In the genomic region with DNA sequence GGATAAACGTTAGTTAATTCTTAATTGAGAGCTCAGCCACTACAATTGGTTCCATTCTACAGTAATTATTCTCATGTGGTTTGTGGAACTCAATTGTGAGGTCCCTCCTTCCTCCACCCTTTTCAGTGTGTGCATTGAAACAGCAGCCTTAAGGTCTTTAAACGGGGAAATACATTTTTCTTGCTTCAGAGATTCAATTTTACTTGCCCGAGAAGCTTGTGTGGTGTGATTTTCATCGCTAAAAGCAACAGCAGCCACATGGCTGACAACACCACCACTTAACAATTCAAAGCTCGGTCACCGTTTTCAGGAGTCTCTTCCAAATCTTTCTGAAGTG, we compare ENCODE assay signal across 8 cellular contexts. TPM values are rescaled to one million over a fixed set of nuclear protein-coding genes. Genes with fewer than 3 reads are reported as not detected.
DNase-seq lines count a peak whose midpoint lies in the region; ATAC-seq and TF ChIP-seq lines count a peak whose summit lies in the region.

No MANE protein-coding gene starts in this region.

- H3K4me1 Mint-ChIP-seq in dendritic cell treated with granulocyte-macrophage colony-stimulating factor and Interleukin-4, amounts not matched to agents 40 ng/mL and 50 ng/mL, for 4 days (ENCODE audit: low read depth) = peaks cover 27% of the 10 kb centered on the region
- peaks cover 16% of the 10 kb centered on the region for H3K4me1 Mint-ChIP-seq in neural progenitor cell

- H4K20me1 ChIP-seq in MM.1S (ENCODE audit: insufficient read depth, low read length) = no peaks in the 10 kb centered on the region
- peaks cover 5% of the 10 kb centered on the region for H4K20me1 ChIP-seq in neural progenitor cell (ENCODE audit: low read depth)

- peak overlapping the region; percentile 78 for H3K4me3 ChIP-seq in MM.1S (ENCODE audit: low read length)
- peak overlapping the region; percentile 85 for H3K4me3 ChIP-seq in neural progenitor cell

- H3K4me1 ChIP-seq in ES-I3 (ENCODE audit: insufficient read depth, low read length) (peaks cover 23% of the 10 kb centered on the region), MM.1S (ENCODE audit: low read length) (no peaks in the 10 kb centered on the region), neural progenitor cell (peaks cover 28% of the 10 kb centered on the region)

- no peaks in the 10 kb centered on the region; the same call in 1 of the 2 replicates for H3F3A ChIP-seq in MM.1S (ENCODE audit: insufficient read depth, low read length)
- peaks cover 23% of the 10 kb centered on the region for H3F3A ChIP-seq in neural progenitor cell (ENCODE audit: low read depth)

- peak overlapping the region; percentile 68 for H3K4me2 ChIP-seq in MM.1S (ENCODE audit: low read depth, low read length)
- peak overlapping the region; percentile 75 for H3K4me2 ChIP-seq in neural progenitor cell

- H3K27ac ChIP-seq in MM.1S (ENCODE audit: low read length) (peak overlapping the region; percentile 5; the same call in 1 of the 2 replicates), neural progenitor cell (peak overlapping the region; percentile 92)

- peak overlapping the region; percentile 84 for H3K27ac Mint-ChIP-seq in dendritic cell treated with granulocyte-macrophage colony-stimulating factor and Interleukin-4, amounts not matched to agents 40 ng/mL and 50 ng/mL, for 4 days
- H3K27ac Mint-ChIP-seq in neural progenitor cell = peak overlapping the region; percentile 88

- H3K9me3 ChIP-seq in ES-I3 (ENCODE audit: control insufficient read depth, insufficient read depth, low read length) = no peaks in the 10 kb centered on the region
- no peaks in the 10 kb centered on the region for H3K9me3 ChIP-seq in MM.1S (replicated peaks; ENCODE audit: insufficient read depth, low read length)
- H3K9me3 ChIP-seq in neural progenitor cell (ENCODE audit: low read depth) = no peaks in the 10 kb centered on the region

- H3K36me3 ChIP-seq in ES-I3 (ENCODE audit: insufficient read depth, low read length) (no peaks in the 10 kb centered on the region), MM.1S (replicated peaks; ENCODE audit: insufficient read depth, low read length) (no peaks in the 10 kb centered on the region), neural progenitor cell (no peaks in the 10 kb centered on the region)

- no peaks in the 10 kb centered on the region for H3K9me2 ChIP-seq in MM.1S (replicated peaks; ENCODE audit: insufficient read depth, low read length)

- DNase-seq in MM.1S (peak; percentile 10), neural progenitor cell (ENCODE audit: low spot score) (peak; percentile 26), amniotic stem cell (lab: John Stamatoyannopoulos, UW) (no peak), kidney tubule cell (ENCODE audit: low spot score) (no peak)

- H3K79me2 ChIP-seq in MM.1S (ENCODE audit: low read length) = no peaks in the 10 kb centered on the region
- peaks cover 35% of the 10 kb centered on the region for H3K79me2 ChIP-seq in neural progenitor cell (ENCODE audit: low read depth)

- intact Hi-C loops in dendritic cell treated with granulocyte-macrophage colony-stimulating factor and Interleukin-4, amounts not matched to agents 40 ng/mL and 50 ng/mL, for 4 days (cut with micrococcal nuclease) = loop anchor here (5.0 kb wide), 2 partner anchors 86 to 191 kb away; a partner anchor contains a TSS

- no peaks in the 10 kb centered on the region for H3K27me3 ChIP-seq in MM.1S (replicated peaks; ENCODE audit: insufficient read depth, low read length)
- H3K27me3 ChIP-seq in neural progenitor cell = no peaks in the 10 kb centered on the region

- H3K4me3 Mint-ChIP-seq in dendritic cell treated with granulocyte-macrophage colony-stimulating factor and Interleukin-4, amounts not matched to agents 40 ng/mL and 50 ng/mL, for 4 days = peak overlapping the region; percentile 95
- peak overlapping the region; percentile 87 for H3K4me3 Mint-ChIP-seq in neural progenitor cell

- no peaks in the 10 kb centered on the region for H3K9me3 Mint-ChIP-seq in dendritic cell treated with granulocyte-macrophage colony-stimulating factor and Interleukin-4, amounts not matched to agents 40 ng/mL and 50 ng/mL, for 4 days
- H3K9me3 Mint-ChIP-seq in neural progenitor cell = no peaks in the 10 kb centered on the region

- ATAC-seq in GM21390 (IDR thresholded peaks at IDR 0.05; ENCODE audit: unreplicated experiment) = peak; percentile 2
- no peak for ATAC-seq in GM21360 (IDR thresholded peaks at IDR 0.05; ENCODE audit: unreplicated experiment)

- TF ChIP-seq CTCF in MM.1S (IDR thresholded peaks at IDR 0.05; ENCODE audit: low read length) = no peak
- TF ChIP-seq CTCF in neural progenitor cell (IDR thresholded peaks at IDR 0.05) = no peak

- H2AFZ ChIP-seq in MM.1S (ENCODE audit: low read length) (peak overlapping the region; percentile 88), neural progenitor cell (replicated peaks) (peak overlapping the region; percentile 75)

- H3K9ac ChIP-seq in ES-I3 (ENCODE audit: low read depth, low read length) = peak overlapping the region; percentile 84
- H3K9ac ChIP-seq in MM.1S (ENCODE audit: low read length) = peak overlapping the region; percentile 60
- H3K9ac ChIP-seq in neural progenitor cell = no peak overlapping the region

- peaks cover 11% of the 10 kb centered on the region for H3K27me3 Mint-ChIP-seq in dendritic cell treated with granulocyte-macrophage colony-stimulating factor and Interleukin-4, amounts not matched to agents 40 ng/mL and 50 ng/mL, for 4 days
- peaks cover 6% of the 10 kb centered on the region for H3K27me3 Mint-ChIP-seq in neural progenitor cell (ENCODE audit: insufficient read depth, low read depth)

- peaks cover 13% of the 10 kb centered on the region for H3K36me3 Mint-ChIP-seq in dendritic cell treated with granulocyte-macrophage colony-stimulating factor and Interleukin-4, amounts not matched to agents 40 ng/mL and 50 ng/mL, for 4 days (ENCODE audit: low read depth)
- H3K36me3 Mint-ChIP-seq in neural progenitor cell = no peaks in the 10 kb centered on the region

RNA-seq across cellular contexts. Expression of a gene that starts 0.7 kb away (rescaled TPM):
- 36.5 and 61.7 TPM in 2 replicates for total RNA-seq in neural progenitor cell (ENCODE audit: low replicate concordance)

Comparison
In these comparisons a context has a peak if more than half of its experiments do, and no peak if none do; other contexts are left out.
1. DNase-seq: peak in MM.1S (single experiment) and neural progenitor cell (single experiment); none in amniotic stem cell (single experiment) and kidney tubule cell (single experiment).